In the genomic region with DNA sequence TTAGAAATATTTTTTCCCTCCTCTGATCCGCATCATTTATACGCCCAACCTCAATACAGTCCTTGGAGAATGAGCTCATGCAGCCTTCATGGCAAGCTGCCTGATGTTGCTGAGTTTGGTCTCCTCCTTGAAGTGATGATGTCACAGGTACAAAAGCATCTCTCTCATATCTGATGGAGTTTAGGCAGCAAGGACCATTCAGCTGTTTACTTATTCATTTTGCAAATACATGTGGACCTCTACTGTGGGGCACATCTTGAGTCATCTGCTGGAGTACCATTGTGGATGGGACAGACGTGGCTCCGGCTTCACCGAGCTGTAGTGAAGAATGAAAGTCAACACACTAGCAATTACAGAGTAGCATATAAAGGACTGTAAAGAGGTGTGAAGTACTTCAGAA, we compare ENCODE assay signal across 27 cellular contexts.
A peak's percentile ranks its signal among the peaks of the same experiment; 100 is the strongest.
DNase-seq lines count a peak whose midpoint lies in the region; ATAC-seq and TF ChIP-seq lines count a peak whose summit lies in the region.
"Had no signal": no experiment of that assay in that cellular context is flagged by ENCODE, and none has a peak within 500 bp of the region (broad histone marks: within the 10 kb centered on the region; RNA-seq: fewer than 3 reads in every experiment).

No MANE protein-coding gene starts in this region.

- H3K9ac ChIP-seq in endodermal cell (ENCODE audit: extremely low read depth, low read length, poor library complexity, severe bottlenecking): no peak overlapping the region

- no peak for TF ChIP-seq POLR2A in sigmoid colon (IDR thresholded peaks at IDR 0.05)

- H3K27me3 Mint-ChIP-seq in endodermal cell (ENCODE audit: insufficient read depth): no peaks in the 10 kb centered on the region

- WGBS in endodermal cell (ENCODE audit: insufficient coverage in 1 of 2, insufficient read length in 1 of 2), 2 experiments: 91% methylated on average over 5 of the region's 5 CpGs
- 92 to 93% methylated on average over 5 of the region's 5 CpGs for WGBS in sigmoid colon, 2 donors

- peak; percentile 34 for ATAC-seq in sciatic nerve
- no peak for ATAC-seq in GM21723 (IDR thresholded peaks at IDR 0.05; ENCODE audit: unreplicated experiment)
- ATAC-seq in GM18861 (IDR thresholded peaks at IDR 0.05; ENCODE audit: unreplicated experiment): no peak
- ATAC-seq: activated CD4-positive, alpha-beta T cell treated with anti-CD3 and anti-CD28 coated beads for 36 hours; esophagus mucosa; HCT116; left lobe of liver; stimulated activated naive CD8-positive, alpha-beta T cell treated with anti-CD3 and anti-CD28 coated beads, Interleukin-15, Interleukin-2, amounts not matched to agents 100 U/mL and 50 U/mL, for 24 hours had no signal

- TF ChIP-seq CTCF in endodermal cell (conservative IDR thresholded peaks at IDR 0.05) (no peak), sigmoid colon (IDR thresholded peaks at IDR 0.05) (no peak)

- no peak overlapping the region for H3K27ac Mint-ChIP-seq in endodermal cell
- H3K27ac Mint-ChIP-seq: activated CD4-positive, alpha-beta T cell treated with anti-CD3 and anti-CD28 coated beads for 36 hours; activated naive CD8-positive, alpha-beta T cell treated with anti-CD3 and anti-CD28 coated beads for 36 hours; naive B cell had no signal

- H3K36me3 Mint-ChIP-seq in endodermal cell (ENCODE audit: low read depth): peaks cover 22% of the 10 kb centered on the region
- H3K36me3 Mint-ChIP-seq: activated naive CD8-positive, alpha-beta T cell treated with anti-CD3 and anti-CD28 coated beads for 36 hours; naive B cell had no signal

- no peak for TF ChIP-seq EP300 in sigmoid colon (IDR thresholded peaks at IDR 0.05)

- H3K27me3 ChIP-seq in endodermal cell (ENCODE audit: control insufficient read depth, insufficient read depth, low read length, poor library complexity, severe bottlenecking) (no peaks in the 10 kb centered on the region), sigmoid colon (no peaks in the 10 kb centered on the region)
- H3K27me3 ChIP-seq: vagina had no signal

- H3K4me3 ChIP-seq in endodermal cell (ENCODE audit: low read length): no peak overlapping the region
- H3K4me3 ChIP-seq in sigmoid colon: no peak overlapping the region
- H3K4me3 ChIP-seq: thoracic aorta, vagina had no signal

- intact Hi-C loops in sciatic nerve (cut with DNase I): no loop called here
- intact Hi-C loops in sigmoid colon (cut with DNase I): no loop called here

- peak; percentile 32 for DNase-seq in DMS153 (lab: John Stamatoyannopoulos, UW)
- DNase-seq in DMS153 treated with DMSO at 0.1 percent for 48 hours (lab: John Stamatoyannopoulos, UW; ENCODE audit: unreplicated experiment): no peak
- DNase-seq in NCI-H226: peak; percentile 52
- peak; percentile 48 for DNase-seq in endodermal cell
- DNase-seq in sciatic nerve (ENCODE audit: low spot score): no peak
- no peak for DNase-seq in sigmoid colon
- DNase-seq: activated CD4-positive, alpha-beta T cell treated with anti-CD3 and anti-CD28 coated beads for 36 hours; activated effector memory CD4-positive, alpha-beta T cell treated with anti-CD3 and anti-CD28 coated beads, Interleukin-2, amount 50 U/mL, for 16 hours; activated naive CD8-positive, alpha-beta T cell treated with anti-CD3 and anti-CD28 coated beads for 36 hours; activated T-cell treated with anti-CD3 and anti-CD28 coated beads for 4 hours; Calu3; central memory CD4-positive, alpha-beta T cell; Karpas-422; MV-4-11; naive B cell; NCI-H2227 treated with DMSO at 0.1 percent for 48 hours; nucleus accumbens; stimulated activated naive CD8-positive, alpha-beta T cell treated with anti-CD3 and anti-CD28 coated beads, Interleukin-15, Interleukin-2, amounts not matched to agents 100 U/mL and 50 U/mL, for 24 hours had no signal

- H3K36me3 ChIP-seq in endodermal cell (ENCODE audit: control insufficient read depth, insufficient read depth, low read length): no peaks in the 10 kb centered on the region
- H3K36me3 ChIP-seq in sigmoid colon: no peaks in the 10 kb centered on the region
- H3K36me3 ChIP-seq: thoracic aorta, vagina had no signal

- H3K9me3 Mint-ChIP-seq in endodermal cell: no peaks in the 10 kb centered on the region
- H3K9me3 Mint-ChIP-seq: activated naive CD8-positive, alpha-beta T cell treated with anti-CD3 and anti-CD28 coated beads for 36 hours had no signal

- H3K4me1 ChIP-seq in endodermal cell (ENCODE audit: control insufficient read depth, insufficient read depth, low read length) (no peaks in the 10 kb centered on the region), sigmoid colon (peaks cover 0 to 7% (median 0%) of the 10 kb centered on the region in 4 donors)
- H3K4me1 ChIP-seq: vagina had no signal

- H3K9me3 ChIP-seq in endodermal cell (ENCODE audit: control insufficient read depth, low read length) (no peaks in the 10 kb centered on the region), sigmoid colon (no peaks in the 10 kb centered on the region)
- H3K9me3 ChIP-seq: thoracic aorta, vagina had no signal

- H3K4me1 Mint-ChIP-seq in endodermal cell: peaks cover 7% of the 10 kb centered on the region
- H3K4me1 Mint-ChIP-seq: activated CD4-positive, alpha-beta T cell treated with anti-CD3 and anti-CD28 coated beads for 36 hours; activated naive CD8-positive, alpha-beta T cell treated with anti-CD3 and anti-CD28 coated beads for 36 hours; naive B cell had no signal

- no peak overlapping the region for H3K27ac ChIP-seq in endodermal cell (ENCODE audit: low read depth, low read length)
- no peak overlapping the region for H3K27ac ChIP-seq in sigmoid colon
- H3K27ac ChIP-seq: 22Rv1, C4-2B, thoracic aorta, vagina had no signal

- no peak overlapping the region for H3K4me3 Mint-ChIP-seq in endodermal cell
- H3K4me3 Mint-ChIP-seq: activated CD4-positive, alpha-beta T cell treated with anti-CD3 and anti-CD28 coated beads for 36 hours; activated naive CD8-positive, alpha-beta T cell treated with anti-CD3 and anti-CD28 coated beads for 36 hours; naive B cell had no signal

Comparison
In these comparisons a context has a peak if more than half of its experiments do, and no peak if none do; other contexts are left out.
1. DNase-seq: peak in DMS153 (single experiment), NCI-H226 (single experiment) and endodermal cell (single experiment); none in DMS153 treated with DMSO at 0.1 percent for 48 hours (single experiment), sciatic nerve (single experiment) and sigmoid colon (single experiment).